In genomic region chr19:869245-870177, GRCh38 we compare ENCODE assay signal across 10 cellular contexts. TPM values are rescaled to one million over a fixed set of nuclear protein-coding genes. Genes with fewer than 3 reads are reported as not detected.
DNase-seq lines count a peak whose midpoint lies in the region; ATAC-seq and TF ChIP-seq lines count a peak whose summit lies in the region.
"Had no signal": no experiment of that assay in that cellular context is flagged by ENCODE, and none has a peak within 500 bp of the region (broad histone marks: within the 10 kb centered on the region; RNA-seq: fewer than 3 reads in every experiment).

No MANE protein-coding gene starts in this region.

- DNase-seq in AG10803 (ENCODE audit: low read depth) (peak; percentile 94), NB4 (ENCODE audit: low read depth) (peak; percentile 55), non-pigmented ciliary epithelial cell (ENCODE audit: low read depth) (peak; percentile 73), substantia nigra (lab: John Stamatoyannopoulos, UW) (no peak), BE2C (no peak), NAMALWA (ENCODE audit: low spot score) (no peak)

- no peaks in the 10 kb centered on the region; the same call in 1 of the 2 replicates for H3K27me3 ChIP-seq in BE2C

- TF ChIP-seq CTCF in AG10803 (conservative IDR thresholded peaks at IDR 0.05; ENCODE audit: low read length) (no peak), NB4 (IDR thresholded peaks at IDR 0.05; ENCODE audit: low read depth, low read length) (no peak), BE2C (IDR thresholded peaks at IDR 0.05; ENCODE audit: low read depth, low read length) (no peak)

- TF ChIP-seq POLR2A in NB4 (IDR thresholded peaks at IDR 0.05; ENCODE audit: extremely low read depth, insufficient read length), result no peak

- ATAC-seq in esophagus mucosa (peak; percentile 30), HG02678 (IDR thresholded peaks at IDR 0.05; ENCODE audit: unreplicated experiment) (no peak)

- no peak overlapping the region for H3K27ac ChIP-seq in substantia nigra (ENCODE audit: low read depth, low read length, poor library complexity, severe bottlenecking)

- peaks cover 10% of the 10 kb centered on the region for H3K4me1 ChIP-seq in BE2C

- H3K4me3 ChIP-seq in AG10803 (ENCODE audit: low read length), result no peak overlapping the region
- no peak overlapping the region for H3K4me3 ChIP-seq in NB4 (ENCODE audit: low read depth, low read length)
- H3K4me3 ChIP-seq in BE2C (ENCODE audit: low read depth, low read length), result no peak overlapping the region

- peaks cover 15% of the 10 kb centered on the region for H3K36me3 ChIP-seq in BE2C

- no peaks in the 10 kb centered on the region for H3K9me3 ChIP-seq in BE2C

RNA-seq across cellular contexts. Expression of gene CFD, which starts 10.0 kb away (rescaled TPM):
- total RNA-seq in esophagus mucosa, result 21.5 TPM
- 1.1 TPM for polyA plus RNA-seq in BE2C (2012; ENCODE audit: insufficient read depth, insufficient read length, low read depth)

RNA-seq across cellular contexts. Expression of gene ELANE, which starts 17.4 kb away (rescaled TPM):
- total RNA-seq in esophagus mucosa, result not detected
- polyA plus RNA-seq in BE2C (2012; ENCODE audit: insufficient read depth, insufficient read length, low read depth), result not detected
- polyA plus RNA-seq: IgD-negative memory B cell, neural cell had no signal

RNA-seq across cellular contexts. Expression of gene MED16, which starts 23.5 kb away (rescaled TPM):
- total RNA-seq in esophagus mucosa, result 43.5 TPM
- 124 TPM for polyA plus RNA-seq in BE2C (2012; ENCODE audit: insufficient read depth, insufficient read length, low read depth)

RNA-seq across cellular contexts. Expression of gene RNU6-9, which starts 23.8 kb away (rescaled TPM):
- total RNA-seq in esophagus mucosa, result not detected
- polyA plus RNA-seq in BE2C (2012; ENCODE audit: insufficient read depth, insufficient read length, low read depth), result not detected
- polyA plus RNA-seq: IgD-negative memory B cell, neural cell had no signal

RNA-seq across cellular contexts. Expression of gene PRTN3, which starts 28.7 kb away (rescaled TPM):
- total RNA-seq in esophagus mucosa, result not detected
- not detected for polyA plus RNA-seq in BE2C (2012; ENCODE audit: insufficient read depth, insufficient read length, low read depth)
- polyA plus RNA-seq: IgD-negative memory B cell, neural cell had no signal

Comparison
In these comparisons a context has a peak if more than half of its experiments do, and no peak if none do; other contexts are left out.
1. DNase-seq: peak in AG10803 (single experiment), NB4 (single experiment) and non-pigmented ciliary epithelial cell (single experiment); none in substantia nigra (0 of 49), BE2C (single experiment) and NAMALWA (single experiment).